12 cellular contexts compared by ENCODE assay signal in genomic region chr3:123406598-123406997, GRCh38. TPM values are rescaled to one million over a fixed set of nuclear protein-coding genes. Genes with fewer than 3 reads are reported as not detected.
DNase-seq lines count a peak whose midpoint lies in the region; ATAC-seq and TF ChIP-seq lines count a peak whose summit lies in the region.
"Had no signal": no experiment of that assay in that cellular context is flagged by ENCODE, and none has a peak within 500 bp of the region (broad histone marks: within the 10 kb centered on the region; RNA-seq: fewer than 3 reads in every experiment).

No MANE protein-coding gene starts in this region.

- H3K4me1 ChIP-seq in right atrium auricular region (peaks cover 0 to 58% of the 10 kb centered on the region in 2 donors), psoas muscle (no peaks in the 10 kb centered on the region)

- ATAC-seq in psoas muscle: peak; percentile 59 to 94 (median 80)
- no peak for ATAC-seq in activated T-cell treated with anti-CD3 and anti-CD28 coated beads, Interleukin-2, amount 50 U/mL, for 4 hours
- no peak for ATAC-seq in HG03139 (IDR thresholded peaks at IDR 0.05; ENCODE audit: unreplicated experiment)

- no peaks in the 10 kb centered on the region for H3K27me3 Mint-ChIP-seq in activated T-cell treated with anti-CD3 and anti-CD28 coated beads, Interleukin-2, amount 50 U/mL, for 4 hours (ENCODE audit: low read depth)

- H3K9me3 ChIP-seq in right atrium auricular region (no peaks in the 10 kb centered on the region), psoas muscle (no peaks in the 10 kb centered on the region)

- H3K4me3 ChIP-seq in cardiac fibroblast (replicated peaks in 1 of 2; ENCODE audit: low read depth in 2 of 2, low read length in 2 of 2) (no peak overlapping the region), right atrium auricular region (no peak overlapping the region), psoas muscle (no peak overlapping the region), brain microvascular endothelial cell (ENCODE audit: low read depth, low read length) (no peak overlapping the region)

- intact Hi-C loops in psoas muscle (cut with DNase I): no loop called here

- peak overlapping the region; percentile 91 to 92 for H3K27ac ChIP-seq in right atrium auricular region
- H3K27ac ChIP-seq in psoas muscle: no peak overlapping the region
- H3K27ac ChIP-seq in brain microvascular endothelial cell: no peak overlapping the region

- no peak for TF ChIP-seq CTCF in cardiac fibroblast (IDR thresholded peaks at IDR 0.05; ENCODE audit: low read depth, low read length)
- no peak for TF ChIP-seq CTCF in right atrium auricular region (IDR thresholded peaks at IDR 0.05)
- no peak for TF ChIP-seq CTCF in psoas muscle (IDR thresholded peaks at IDR 0.05)
- no peak for TF ChIP-seq CTCF in brain microvascular endothelial cell (IDR thresholded peaks at IDR 0.05; ENCODE audit: low read depth, low read length, missing control alignments)

- H3K27me3 ChIP-seq in right atrium auricular region: no peaks in the 10 kb centered on the region
- H3K27me3 ChIP-seq in psoas muscle (ENCODE audit: insufficient read depth in 3 of 3, low read length in 2 of 3): no peaks in the 10 kb centered on the region
- H3K27me3 ChIP-seq in brain microvascular endothelial cell (replicated peaks): peaks cover 15% of the 10 kb centered on the region

- 27 to 30% (median 27%) methylated on average over 6 of the region's 6 CpGs for WGBS in psoas muscle, 3 donors

- no peaks in the 10 kb centered on the region for H3K36me3 Mint-ChIP-seq in activated T-cell treated with anti-CD3 and anti-CD28 coated beads, Interleukin-2, amount 50 U/mL, for 4 hours (ENCODE audit: insufficient read depth)
- H3K36me3 Mint-ChIP-seq: T-cell had no signal

- DNase-seq in HCEC 1CT (peak; percentile 5), cardiac fibroblast (ENCODE audit: low read depth in 2 of 2) (peak; percentile 9 to 13), right atrium auricular region (ENCODE audit: low spot score) (peak; percentile 78), psoas muscle (peak; percentile 57 to 82), cerebellar nuclear complex (lab: John Stamatoyannopoulos, UW) (no peak), brain microvascular endothelial cell (no peak)
- DNase-seq in activated T-cell treated with anti-CD3 and anti-CD28 coated beads, Interleukin-2, amount 50 U/mL, for 4 hours: no peak
- DNase-seq: activated CD4-positive, alpha-beta T cell treated with anti-CD3 and anti-CD28 coated beads, Interleukin-2, amount 50 U/mL, for 4 hours; NCI-H1694 treated with DMSO at 0.1 percent for 48 hours; T-cell had no signal

- no peaks in the 10 kb centered on the region for H3K36me3 ChIP-seq in right atrium auricular region
- H3K36me3 ChIP-seq in psoas muscle (ENCODE audit: insufficient read depth in 1 of 2, low read depth in 1 of 2): no peaks in the 10 kb centered on the region
- H3K36me3 ChIP-seq in brain microvascular endothelial cell (replicated peaks): no peaks in the 10 kb centered on the region

- no peaks in the 10 kb centered on the region for H3K4me1 Mint-ChIP-seq in activated T-cell treated with anti-CD3 and anti-CD28 coated beads, Interleukin-2, amount 50 U/mL, for 4 hours (ENCODE audit: low read depth)
- H3K4me1 Mint-ChIP-seq: T-cell had no signal

- in situ Hi-C loops in brain microvascular endothelial cell (cut with HindIII; ENCODE audit: low pct_ligation_motif_present, low sequenced_read_pairs): no loop called here

- no peaks in the 10 kb centered on the region for H3K9me3 Mint-ChIP-seq in activated T-cell treated with anti-CD3 and anti-CD28 coated beads, Interleukin-2, amount 50 U/mL, for 4 hours
- H3K9me3 Mint-ChIP-seq: T-cell had no signal

- H3K4me3 Mint-ChIP-seq in activated T-cell treated with anti-CD3 and anti-CD28 coated beads, Interleukin-2, amount 50 U/mL, for 4 hours: no peak overlapping the region
- H3K4me3 Mint-ChIP-seq: T-cell had no signal

RNA-seq across cellular contexts. Expression of gene ADCY5, which starts 42.3 kb away (rescaled TPM):
- total RNA-seq in right atrium auricular region: 100 to 1,000 TPM; 105 to 163 TPM
- 1 to 10 TPM; 1.6 to 4.4 (median 2.1) TPM for total RNA-seq in psoas muscle
- 1 to 10 TPM; 1.0 to 1.3 (median 1.2) TPM for polyA plus RNA-seq in psoas muscle
- total RNA-seq in activated T-cell treated with anti-CD3 and anti-CD28 coated beads, Interleukin-2, amount 50 U/mL, for 4 hours: under 1 TPM in 2 of 3 donors, not detected in 1; 0.05 to 0.13 TPM
- total RNA-seq: bronchial epithelial cell had no signal

Comparison
In these comparisons a context has a peak if more than half of its experiments do, and no peak if none do; other contexts are left out.
1. DNase-seq: peak in HCEC 1CT (single experiment), cardiac fibroblast (2 of 2), right atrium auricular region (single experiment) and psoas muscle (2 of 2); none in activated T-cell treated with anti-CD3 and anti-CD28 coated beads, Interleukin-2, amount 50 U/mL, for 4 hours (single experiment), cerebellar nuclear complex (0 of 2) and brain microvascular endothelial cell (single experiment).
2. H3K27ac ChIP-seq: peak in right atrium auricular region (2 of 2); none in psoas muscle (single experiment) and brain microvascular endothelial cell (single experiment).
3. ATAC-seq: peak in psoas muscle (4 of 4); none in activated T-cell treated with anti-CD3 and anti-CD28 coated beads, Interleukin-2, amount 50 U/mL, for 4 hours (0 of 2) and HG03139 (single experiment).
4. RNA of gene ADCY5, which starts 42.3 kb away (total RNA-seq): 105 to 163 TPM in right atrium auricular region; 1.6 to 4.4 TPM in psoas muscle and 0.05 to 0.13 TPM in activated T-cell treated with anti-CD3 and anti-CD28 coated beads, Interleukin-2, amount 50 U/mL, for 4 hours; every median in the first group is over 10 times any median in the second.